ENCODE assay signal across 21 cellular contexts in genomic region chr10:48410503-48410902, GRCh38.
DNase-seq lines count a peak whose midpoint lies in the region; ATAC-seq, FAIRE-seq and TF ChIP-seq lines count a peak whose summit lies in the region.
"Had no signal": no experiment of that assay in that cellular context is flagged by ENCODE, and none has a peak within 500 bp of the region (broad histone marks: within the 10 kb centered on the region; RNA-seq: fewer than 3 reads in every experiment).

No MANE protein-coding gene starts in this region.

- H3K9me3 Mint-ChIP-seq in astrocyte (ENCODE audit: unreplicated experiment), result no peaks in the 10 kb centered on the region
- H3K9me3 Mint-ChIP-seq in naive thymus-derived CD8-positive, alpha-beta T cell, result peaks cover 7 to 18% (median 12%) of the 10 kb centered on the region in 9 donors

- H3K4me1 Mint-ChIP-seq in astrocyte (ENCODE audit: low read depth, unreplicated experiment), result peaks cover 7% of the 10 kb centered on the region
- H3K4me1 Mint-ChIP-seq in T-helper 17 cell, result peaks cover 2% of the 10 kb centered on the region
- H3K4me1 Mint-ChIP-seq in naive thymus-derived CD8-positive, alpha-beta T cell, result peaks cover 0 to 7% (median 2%) of the 10 kb centered on the region in 4 donors

- peaks cover 10% of the 10 kb centered on the region for H3K36me3 ChIP-seq in astrocyte (ENCODE audit: insufficient read depth, low read length)
- H3K36me3 ChIP-seq in trophoblast cell (ENCODE audit: control insufficient read depth in 1 of 2, insufficient read depth in 2 of 2, low read length in 2 of 2), result peaks cover 0 to 3% of the 10 kb centered on the region in 2 experiments

- H3K27ac Mint-ChIP-seq in astrocyte (ENCODE audit: unreplicated experiment) (no peak overlapping the region), T-helper 17 cell (no peak overlapping the region)
- no peak overlapping the region for H3K27ac Mint-ChIP-seq in naive thymus-derived CD8-positive, alpha-beta T cell
- H3K27ac Mint-ChIP-seq: CD4-positive, alpha-beta memory T cell; H9 had no signal

- DNase-seq in A549 (ENCODE audit: low read depth in 1 of 2, low spot score in 1 of 2), result no peak
- no peak for DNase-seq in GM18507 (ENCODE audit: extremely low spot score, insufficient read length, low read depth)
- DNase-seq in astrocyte (ENCODE audit: low read depth), result no peak
- peak; percentile 56 to 85 for DNase-seq in trophoblast cell
- no peak for DNase-seq in T-helper 17 cell
- no peak for DNase-seq in naive thymus-derived CD8-positive, alpha-beta T cell
- DNase-seq: 8988T; C1 segment of cervical spinal cord; Calu3; CD4-positive, alpha-beta memory T cell; COR-L47; DMS153; DND-41; GM23248; H9 had no signal

- H3K27me3 ChIP-seq in astrocyte (ENCODE audit: insufficient read depth, low read length), result no peaks in the 10 kb centered on the region
- no peaks in the 10 kb centered on the region for H3K27me3 ChIP-seq in trophoblast cell (ENCODE audit: insufficient read depth, low read length)

- H3K4me1 ChIP-seq in A549 (peaks cover 15% of the 10 kb centered on the region), astrocyte (ENCODE audit: insufficient read depth, low read length) (peaks cover 4% of the 10 kb centered on the region), trophoblast cell (ENCODE audit: control insufficient read depth in 1 of 2, insufficient read depth in 2 of 2, low read length in 2 of 2) (peaks cover 0 to 2% of the 10 kb centered on the region in 2 experiments)

- no peak for TF ChIP-seq POLR2A in A549 (IDR thresholded peaks at IDR 0.05; ENCODE audit: low read length)

- WGBS in A549 (ENCODE audit: missing lambda C conversion rate), result 83% methylated on average over 6 of the region's 6 CpGs
- WGBS in trophoblast cell (ENCODE audit: extremely low coverage, insufficient coverage, insufficient read length), result no CpG with 5 or more reads among the region's 6 CpGs

- TF ChIP-seq EP300 in A549 (IDR thresholded peaks at IDR 0.05), result no peak

- peaks cover 9% of the 10 kb centered on the region for H4K20me1 ChIP-seq in astrocyte (ENCODE audit: insufficient read depth, low read length)

- H3K4me3 ChIP-seq in A549, result no peak overlapping the region
- no peak overlapping the region for H3K4me3 ChIP-seq in astrocyte (ENCODE audit: insufficient read depth, low read depth, low read length)
- no peak overlapping the region for H3K4me3 ChIP-seq in trophoblast cell (ENCODE audit: low read depth, low read length)
- H3K4me3 ChIP-seq: GM12878, GM23248 had no signal

- no peak for TF ChIP-seq RAD21 in A549 (conservative IDR thresholded peaks at IDR 0.05 in 1 of 2, IDR thresholded peaks at IDR 0.05 in 1 of 2)

- no peak overlapping the region for H3K14ac ChIP-seq in trophoblast cell (ENCODE audit: low read length)

- FAIRE-seq in A549 (lab: Jason Lieb, UNC) (no peak), GM18507 (lab: Jason Lieb, UNC) (peak; percentile 5), astrocyte (lab: Jason Lieb, UNC) (peak; percentile 41)
- FAIRE-seq: G401.6, GM12878, GM19239, H1 had no signal

- no peak overlapping the region for H2BK5ac ChIP-seq in trophoblast cell (ENCODE audit: low read depth, low read length, poor library complexity)

- H3K36me3 Mint-ChIP-seq in astrocyte (ENCODE audit: low read depth, unreplicated experiment) (peaks cover 8% of the 10 kb centered on the region), T-helper 17 cell (ENCODE audit: low read depth) (peaks cover 15% of the 10 kb centered on the region)
- peaks cover 11 to 18% (median 17%) of the 10 kb centered on the region in 3 donors for H3K36me3 Mint-ChIP-seq in naive thymus-derived CD8-positive, alpha-beta T cell

- H3K4me3 Mint-ChIP-seq in astrocyte (ENCODE audit: unreplicated experiment) (no peak overlapping the region), T-helper 17 cell (no peak overlapping the region)
- no peak overlapping the region for H3K4me3 Mint-ChIP-seq in naive thymus-derived CD8-positive, alpha-beta T cell
- H3K4me3 Mint-ChIP-seq: CD4-positive, alpha-beta memory T cell; H9 had no signal

- H3K9ac ChIP-seq in astrocyte (ENCODE audit: low read length) (no peak overlapping the region), trophoblast cell (ENCODE audit: low read length) (no peak overlapping the region)
- H3K9ac ChIP-seq: GM23248 had no signal

- no peaks in the 10 kb centered on the region for H3K79me1 ChIP-seq in trophoblast cell (ENCODE audit: low read length)

- H2AK5ac ChIP-seq in trophoblast cell (ENCODE audit: low read length), result no peak overlapping the region

- H3K9me3 ChIP-seq in A549 (peaks cover 11% of the 10 kb centered on the region), astrocyte (ENCODE audit: insufficient read depth, low read depth, low read length) (peaks cover 6% of the 10 kb centered on the region), trophoblast cell (ENCODE audit: insufficient read depth, low read depth, low read length) (no peaks in the 10 kb centered on the region), T-helper 17 cell (ENCODE audit: control insufficient read depth, low read length, poor library complexity, severe bottlenecking) (no peaks in the 10 kb centered on the region)

- no peak overlapping the region for H4K8ac ChIP-seq in trophoblast cell (ENCODE audit: low read depth, low read length)

- ATAC-seq in A549 (no peak), GM21390 (IDR thresholded peaks at IDR 0.05; ENCODE audit: unreplicated experiment) (no peak), T-helper 17 cell (no peak)
- no peak for ATAC-seq in naive thymus-derived CD8-positive, alpha-beta T cell
- ATAC-seq: HCT116 had no signal

- H4K12ac ChIP-seq in trophoblast cell (ENCODE audit: low read depth, low read length), result no peak overlapping the region

- H3K27me3 Mint-ChIP-seq in astrocyte (ENCODE audit: low read depth, unreplicated experiment), result no peaks in the 10 kb centered on the region
- H3K27me3 Mint-ChIP-seq in T-helper 17 cell, result no peaks in the 10 kb centered on the region
- H3K27me3 Mint-ChIP-seq in naive thymus-derived CD8-positive, alpha-beta T cell, result no peaks in the 10 kb centered on the region
- H3K27me3 Mint-ChIP-seq: CD4-positive, alpha-beta memory T cell had no signal

- H3K23ac ChIP-seq in trophoblast cell (ENCODE audit: low read length), result no peak overlapping the region

- H4K91ac ChIP-seq in trophoblast cell (ENCODE audit: low read depth, low read length), result no peak overlapping the region

- TF ChIP-seq CTCF in A549 (IDR thresholded peaks at IDR 0.05), result no peak
- no peak for TF ChIP-seq CTCF in astrocyte (IDR thresholded peaks at IDR 0.05; ENCODE audit: insufficient read depth, low read depth, low read length)

- H2BK12ac ChIP-seq in trophoblast cell (ENCODE audit: low read length), result no peak overlapping the region

- no peak overlapping the region for H2BK120ac ChIP-seq in trophoblast cell (ENCODE audit: insufficient read depth, low read length, poor library complexity)

- POLR2A ChIA-PET in A549 (lab: Yijun Ruan, JAX), result no interaction called here
- POLR2A ChIA-PET in naive thymus-derived CD8-positive, alpha-beta T cell (lab: Charles Lee), result no interaction called here

- H3K79me2 ChIP-seq in astrocyte (ENCODE audit: insufficient read depth, low read length) (peaks cover 3% of the 10 kb centered on the region), trophoblast cell (ENCODE audit: control insufficient read depth, insufficient read depth, low read length, poor library complexity) (no peaks in the 10 kb centered on the region)

- H3K18ac ChIP-seq in trophoblast cell (ENCODE audit: low read length), result no peak overlapping the region

- CTCF ChIA-PET in A549 (lab: Yijun Ruan, JAX), result no interaction called here

- no peak overlapping the region for H2AFZ ChIP-seq in astrocyte (ENCODE audit: low read depth, low read length)
- H2AFZ ChIP-seq in trophoblast cell (ENCODE audit: insufficient read depth, low read length, poor library complexity), result no peak overlapping the region
- H2AFZ ChIP-seq: GM23248 had no signal

- H3K4ac ChIP-seq in trophoblast cell (ENCODE audit: low read depth, low read length), result no peak overlapping the region

- no peak overlapping the region for H3K4me2 ChIP-seq in A549
- no peak overlapping the region for H3K4me2 ChIP-seq in astrocyte (ENCODE audit: low read length)
- no peak overlapping the region for H3K4me2 ChIP-seq in trophoblast cell (ENCODE audit: low read length)

- H3K27ac ChIP-seq in A549 (no peak overlapping the region), astrocyte (ENCODE audit: low read depth, low read length) (no peak overlapping the region), trophoblast cell (ENCODE audit: low read depth, low read length) (no peak overlapping the region)
- H3K27ac ChIP-seq: GM23248 had no signal

TF ChIP-seq in A549, 52 proteins besides CTCF, POLR2A, EP300 and RAD21:
- TF ChIP-seq MAFK (IDR thresholded peaks at IDR 0.05; ENCODE audit: partially characterized antibody), result peak; percentile 61
- no peak for TF ChIP-seq HEYL (CRISPR knock-in tag; IDR thresholded peaks at IDR 0.05)

Comparison
In these comparisons a context has a peak if more than half of its experiments do, and no peak if none do; other contexts are left out.
1. DNase-seq: peak in trophoblast cell (2 of 2); none in A549 (0 of 2), GM18507 (single experiment), astrocyte (single experiment), T-helper 17 cell (0 of 3) and naive thymus-derived CD8-positive, alpha-beta T cell (0 of 10).